Comparison of ENCODE assay signal across 10 cellular contexts in genomic region chr17:50211249-50212120, GRCh38. TPM values are rescaled to one million over a fixed set of nuclear protein-coding genes. Genes with fewer than 3 reads are reported as not detected.
DNase-seq lines count a peak whose midpoint lies in the region; ATAC-seq and TF ChIP-seq lines count a peak whose summit lies in the region.
"Had no signal": no experiment of that assay in that cellular context is flagged by ENCODE, and none has a peak within 500 bp of the region (broad histone marks: within the 10 kb centered on the region; RNA-seq: fewer than 3 reads in every experiment).

No MANE protein-coding gene starts in this region.

- TF ChIP-seq POLR2A in transverse colon (IDR thresholded peaks at IDR 0.05) = no peak

- H3K27me3 ChIP-seq in duodenal mucosa (ENCODE audit: control insufficient read depth in 1 of 2, insufficient read depth in 2 of 2, low read length in 2 of 2) (peaks cover 22 to 26% of the 10 kb centered on the region in 2 donors), transverse colon (peaks cover 8% of the 10 kb centered on the region)

- H3K27ac Mint-ChIP-seq in activated CD8-positive, alpha-beta T cell treated with anti-CD3 and anti-CD28 coated beads for 36 hours = no peak overlapping the region
- H3K27ac Mint-ChIP-seq in activated CD8-positive, alpha-beta T cell treated with anti-CD3 and anti-CD28 coated beads, Interleukin-2, amount 10 ng/mL, durations not matched to agents 7 days and 5 days = no peak overlapping the region
- H3K27ac Mint-ChIP-seq in mesothelial cell of epicardium = peak overlapping the region; percentile 99

- no peak for ATAC-seq in activated CD8-positive, alpha-beta T cell treated with anti-CD3 and anti-CD28 coated beads for 36 hours
- no peak for ATAC-seq in activated CD8-positive, alpha-beta T cell treated with anti-CD3 and anti-CD28 coated beads, Interleukin-2, amount 10 ng/mL, durations not matched to agents 7 days and 5 days
- no peak for ATAC-seq in HG03139 (IDR thresholded peaks at IDR 0.05; ENCODE audit: unreplicated experiment)

- H3K36me3 ChIP-seq in duodenal mucosa (ENCODE audit: control insufficient read depth in 1 of 2, insufficient read depth in 2 of 2, low read length in 2 of 2) = no peaks in the 10 kb centered on the region
- no peaks in the 10 kb centered on the region for H3K36me3 ChIP-seq in transverse colon
- H3K36me3 ChIP-seq in OCI-LY7 (ENCODE audit: insufficient read depth, low read length) = no peaks in the 10 kb centered on the region

- H4K20me1 ChIP-seq in OCI-LY7 (ENCODE audit: insufficient read depth, low read length) = no peaks in the 10 kb centered on the region

- intact Hi-C loops in activated CD8-positive, alpha-beta T cell treated with anti-CD3 and anti-CD28 coated beads for 36 hours (cut with micrococcal nuclease) = no loop called here
- intact Hi-C loops in transverse colon (cut with DNase I; ENCODE audit: low total_unique reads) (no loop called here), OCI-LY7 (cut with micrococcal nuclease; ENCODE audit: unreplicated experiment) (no loop called here)

- no peak overlapping the region for H3K4me3 ChIP-seq in duodenal mucosa (ENCODE audit: low read depth in 1 of 2, low read length in 2 of 2)
- H3K4me3 ChIP-seq in transverse colon = no peak overlapping the region
- H3K4me3 ChIP-seq in OCI-LY7 (ENCODE audit: low read depth, low read length, poor library complexity, severe bottlenecking) = no peak overlapping the region

- no peak for TF ChIP-seq EP300 in transverse colon (IDR thresholded peaks at IDR 0.05; ENCODE audit: low read depth)

- POLR2A ChIA-PET in activated CD8-positive, alpha-beta T cell treated with anti-CD3 and anti-CD28 coated beads for 36 hours (lab: Charles Lee) = interaction anchor here (2.1 kb wide), 1 partner anchor 10 kb away, joined by 9 read pairs; the partner anchor contains the start of gene COL1A1
- POLR2A ChIA-PET in activated CD8-positive, alpha-beta T cell treated with anti-CD3 and anti-CD28 coated beads, Interleukin-2, amount 10 ng/mL, durations not matched to agents 7 days and 5 days (lab: Charles Lee) = interaction anchor here (0.6 kb wide), 1 partner anchor 1570 kb away, joined by 4 read pairs; no protein-coding TSS in a partner anchor
- POLR2A ChIA-PET in OCI-LY7 (lab: Charles Lee) = no interaction called here

- peak overlapping the region; percentile 20 for H3K27ac ChIP-seq in duodenal mucosa (ENCODE audit: low read depth, low read length)
- H3K27ac ChIP-seq in transverse colon = peak overlapping the region; percentile 88 to 95 (median 92)
- H3K27ac ChIP-seq in OCI-LY7 (ENCODE audit: low read depth, low read length, poor library complexity, severe bottlenecking) = no peak overlapping the region

- H2AFZ ChIP-seq in OCI-LY7 (ENCODE audit: low read length) = no peak overlapping the region

- H3K4me2 ChIP-seq in OCI-LY7 (ENCODE audit: low read length) = no peak overlapping the region

- H3K4me1 Mint-ChIP-seq in activated CD8-positive, alpha-beta T cell treated with anti-CD3 and anti-CD28 coated beads for 36 hours (ENCODE audit: low read depth) = peaks cover 28% of the 10 kb centered on the region
- peaks cover 14% of the 10 kb centered on the region for H3K4me1 Mint-ChIP-seq in activated CD8-positive, alpha-beta T cell treated with anti-CD3 and anti-CD28 coated beads, Interleukin-2, amount 10 ng/mL, durations not matched to agents 7 days and 5 days (ENCODE audit: low read depth)
- peaks cover 78% of the 10 kb centered on the region for H3K4me1 Mint-ChIP-seq in mesothelial cell of epicardium

- no TSS peak for BruUV-seq in OCI-LY7 (replicated peaks; lab: Mats Ljungman, UMichigan)

- no peaks in the 10 kb centered on the region for H3K79me2 ChIP-seq in OCI-LY7 (ENCODE audit: insufficient read depth, low read depth, low read length)

- H3K4me1 ChIP-seq in duodenal mucosa (ENCODE audit: control insufficient read depth in 1 of 2, insufficient read depth in 2 of 2, low read length in 2 of 2) (peaks cover 0 to 10% of the 10 kb centered on the region in 2 donors), transverse colon (peaks cover 29 to 44% (median 39%) of the 10 kb centered on the region in 4 donors), OCI-LY7 (ENCODE audit: insufficient read depth, low read length, poor library complexity, severe bottlenecking) (no peaks in the 10 kb centered on the region)

- WGBS in transverse colon (ENCODE audit: low coverage in 1 of 2), 2 donors = 44 to 57% methylated on average over 3 to 9 of the region's 9 CpGs

- H3K36me3 Mint-ChIP-seq in activated CD8-positive, alpha-beta T cell treated with anti-CD3 and anti-CD28 coated beads for 36 hours (ENCODE audit: low read depth) = no peaks in the 10 kb centered on the region
- H3K36me3 Mint-ChIP-seq in activated CD8-positive, alpha-beta T cell treated with anti-CD3 and anti-CD28 coated beads, Interleukin-2, amount 10 ng/mL, durations not matched to agents 7 days and 5 days (ENCODE audit: low read depth) = no peaks in the 10 kb centered on the region
- H3K36me3 Mint-ChIP-seq in mesothelial cell of epicardium = no peaks in the 10 kb centered on the region

- in situ Hi-C loops in transverse colon (cut with MboI; ENCODE audit: low pct_ligation_motif_present in 1 of 4, low pct_unique_long_range_greater_than_20kb in 1 of 4, low sequenced_read_pairs in 3 of 4) = no loop called here

- CTCF ChIA-PET in activated CD8-positive, alpha-beta T cell treated with anti-CD3 and anti-CD28 coated beads for 36 hours (lab: Charles Lee) = interaction anchor here (1.3 to 11.5 kb wide), 8 partner anchors 9 to 86 kb away, joined by 4 to 111 read pairs (median 10); partner anchors contain the start of gene COL1A1
- CTCF ChIA-PET in activated CD8-positive, alpha-beta T cell treated with anti-CD3 and anti-CD28 coated beads, Interleukin-2, amount 10 ng/mL, durations not matched to agents 7 days and 5 days (lab: Charles Lee) = interaction anchor here (1.0 to 10.5 kb wide), 5 partner anchors 10 to 85 kb away, joined by 3 to 100 read pairs (median 8); partner anchors contain the start of gene COL1A1
- CTCF ChIA-PET in OCI-LY7 (lab: Charles Lee; ENCODE audit: unreplicated experiment) = no interaction called here

- DNase-seq in activated CD8-positive, alpha-beta T cell treated with anti-CD3 and anti-CD28 coated beads for 36 hours = peak; percentile 46
- DNase-seq in activated CD8-positive, alpha-beta T cell treated with anti-CD3 and anti-CD28 coated beads, Interleukin-2, amount 10 ng/mL, durations not matched to agents 7 days and 5 days = no peak
- DNase-seq in mesothelial cell of epicardium (ENCODE audit: low spot score in 2 of 2, unreplicated experiment in 2 of 2) (no peak), transverse colon (no peak), NCI-H1048 (lab: John Stamatoyannopoulos, UW) (no peak), OCI-LY7 (ENCODE audit: low spot score) (no peak)
- DNase-seq: hippocampal formation had no signal

- H3K9ac ChIP-seq in duodenal mucosa (ENCODE audit: low read depth in 1 of 2, low read length in 2 of 2) = no peak overlapping the region

- no peak overlapping the region for H3K4me3 Mint-ChIP-seq in activated CD8-positive, alpha-beta T cell treated with anti-CD3 and anti-CD28 coated beads for 36 hours
- no peak overlapping the region for H3K4me3 Mint-ChIP-seq in activated CD8-positive, alpha-beta T cell treated with anti-CD3 and anti-CD28 coated beads, Interleukin-2, amount 10 ng/mL, durations not matched to agents 7 days and 5 days
- H3K4me3 Mint-ChIP-seq in mesothelial cell of epicardium = peak overlapping the region; percentile 40

- H3K9me3 ChIP-seq in duodenal mucosa (ENCODE audit: control insufficient read depth in 1 of 2, low read length in 2 of 2) (no peaks in the 10 kb centered on the region), transverse colon (no peaks in the 10 kb centered on the region), OCI-LY7 (ENCODE audit: low read length) (no peaks in the 10 kb centered on the region)

- TF ChIP-seq CTCF in activated CD8-positive, alpha-beta T cell treated with anti-CD3 and anti-CD28 coated beads for 36 hours (IDR thresholded peaks at IDR 0.05) = no peak
- TF ChIP-seq CTCF in mesothelial cell of epicardium (IDR thresholded peaks at IDR 0.05; ENCODE audit: unreplicated experiment) (no peak), transverse colon (IDR thresholded peaks at IDR 0.05) (no peak), OCI-LY7 (conservative IDR thresholded peaks at IDR 0.05; ENCODE audit: low read length) (no peak)

- peaks cover 38% of the 10 kb centered on the region for H3K27me3 Mint-ChIP-seq in activated CD8-positive, alpha-beta T cell treated with anti-CD3 and anti-CD28 coated beads for 36 hours
- H3K27me3 Mint-ChIP-seq in activated CD8-positive, alpha-beta T cell treated with anti-CD3 and anti-CD28 coated beads, Interleukin-2, amount 10 ng/mL, durations not matched to agents 7 days and 5 days (ENCODE audit: low read depth) = peaks cover 52% of the 10 kb centered on the region
- H3K27me3 Mint-ChIP-seq in mesothelial cell of epicardium (ENCODE audit: low read depth) = no peaks in the 10 kb centered on the region

- no peaks in the 10 kb centered on the region for H3K9me3 Mint-ChIP-seq in activated CD8-positive, alpha-beta T cell treated with anti-CD3 and anti-CD28 coated beads for 36 hours
- H3K9me3 Mint-ChIP-seq in activated CD8-positive, alpha-beta T cell treated with anti-CD3 and anti-CD28 coated beads, Interleukin-2, amount 10 ng/mL, durations not matched to agents 7 days and 5 days (ENCODE audit: insufficient read depth) = no peaks in the 10 kb centered on the region
- no peaks in the 10 kb centered on the region for H3K9me3 Mint-ChIP-seq in mesothelial cell of epicardium

- H3K9me2 ChIP-seq in OCI-LY7 (ENCODE audit: insufficient read depth, low read length) = no peaks in the 10 kb centered on the region

RNA-seq across cellular contexts. Expression of gene COL1A1, which starts 10.1 kb away (rescaled TPM):
- 1 to 10 TPM in 1 of 2 experiments, under 1 TPM in 1; 0.92 to 1.0 TPM for total RNA-seq in activated CD8-positive, alpha-beta T cell treated with anti-CD3 and anti-CD28 coated beads for 36 hours
- under 1 TPM; 0.18 to 0.26 TPM for total RNA-seq in activated CD8-positive, alpha-beta T cell treated with anti-CD3 and anti-CD28 coated beads, Interleukin-2, amount 10 ng/mL, durations not matched to agents 7 days and 5 days
- total RNA-seq in mesothelial cell of epicardium = 3,780 to 4,004 TPM (median 3,972 TPM) in 3 replicates
- total RNA-seq in transverse colon = 100 to 1,000 TPM in 2 of 4 donors, 10 to 100 TPM in 2; 13.0 to 210 (median 79.8) TPM
- total RNA-seq in OCI-LY7 (2014; rRNA removed; shearing (Covaris generic)) = not detected in 2 replicates
- not detected in 2 replicates for total RNA-seq in OCI-LY7 (2022)

RNA-seq across cellular contexts. Expression of gene SGCA, which starts 45.7 kb away (rescaled TPM):
- total RNA-seq in activated CD8-positive, alpha-beta T cell treated with anti-CD3 and anti-CD28 coated beads for 36 hours = under 1 TPM in 1 of 2 experiments, not detected in 1; 0.34 TPM
- not detected for total RNA-seq in activated CD8-positive, alpha-beta T cell treated with anti-CD3 and anti-CD28 coated beads, Interleukin-2, amount 10 ng/mL, durations not matched to agents 7 days and 5 days
- total RNA-seq in mesothelial cell of epicardium (not detected in 3 replicates), transverse colon (10 to 100 TPM in 1 of 4 donors, 1 to 10 TPM in 3; 3.7 to 65.3 (median 7.6) TPM), OCI-LY7 (2022) (1.1 TPM in 1 of 2 replicates, not detected in the other)
- 0.57 TPM in 1 of 2 replicates, not detected in the other for total RNA-seq in OCI-LY7 (2014; rRNA removed; shearing (Covaris generic))
- total RNA-seq: bronchial epithelial cell had no signal

Comparison
In these comparisons a context has a peak if more than half of its experiments do, and no peak if none do; other contexts are left out.
1. RNA of gene COL1A1, which starts 10.1 kb away (total RNA-seq): 3,780 to 4,004 TPM in mesothelial cell of epicardium; 13.0 to 210 TPM in transverse colon, 0.92 to 1.0 TPM in activated CD8-positive, alpha-beta T cell treated with anti-CD3 and anti-CD28 coated beads for 36 hours, 0.18 to 0.26 TPM in activated CD8-positive, alpha-beta T cell treated with anti-CD3 and anti-CD28 coated beads, Interleukin-2, amount 10 ng/mL, durations not matched to agents 7 days and 5 days and not detected in OCI-LY7; every median in the first group is over 10 times any median in the second.